ENCODE assay signal across 19 cellular contexts in the genomic region with DNA sequence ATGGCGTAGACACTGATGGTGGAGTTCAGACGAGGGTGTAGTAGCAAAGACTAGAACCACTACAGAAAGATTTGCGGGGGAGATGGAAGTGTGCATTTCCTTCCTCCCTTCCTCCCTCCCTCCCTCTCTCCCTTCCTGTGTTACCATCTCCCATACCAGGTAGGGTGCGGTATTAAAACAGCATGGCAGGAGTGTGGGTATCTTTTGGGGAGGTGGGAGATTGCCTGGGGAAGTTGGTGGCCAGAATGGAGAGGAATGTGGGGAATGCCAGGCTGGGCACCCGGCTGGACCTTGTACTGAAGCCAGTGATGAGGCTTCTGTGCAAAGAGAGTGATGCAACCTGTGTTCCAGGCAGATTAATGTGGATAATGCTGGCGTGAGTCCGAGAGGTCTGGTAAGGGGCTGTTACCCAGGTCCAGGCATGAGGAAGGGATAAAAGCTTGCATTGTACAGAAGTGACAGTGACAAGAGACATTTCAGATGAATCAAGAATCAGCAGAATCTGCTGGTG. TPM values are rescaled to one million over a fixed set of nuclear protein-coding genes. Genes with fewer than 3 reads are reported as not detected.
DNase-seq lines count a peak whose midpoint lies in the region; ATAC-seq, FAIRE-seq and TF ChIP-seq lines count a peak whose summit lies in the region.
"Had no signal": no experiment of that assay in that cellular context is flagged by ENCODE, and none has a peak within 500 bp of the region (broad histone marks: within the 10 kb centered on the region; RNA-seq: fewer than 3 reads in every experiment).

No MANE protein-coding gene starts in this region.

- H3K36me3 ChIP-seq in SK-N-SH (replicated peaks in 1 of 2; ENCODE audit: control insufficient read depth in 1 of 2, insufficient read depth in 2 of 2, low read length in 1 of 2) (no peaks in the 10 kb centered on the region), MG63 (no peaks in the 10 kb centered on the region), pancreas (no peaks in the 10 kb centered on the region)
- no peaks in the 10 kb centered on the region for H3K36me3 ChIP-seq in effector memory CD4-positive, alpha-beta T cell (ENCODE audit: control insufficient read depth, insufficient read depth, low read length)
- H3K36me3 ChIP-seq: adrenal gland, WERI-Rb-1 had no signal

- H3K9me3 ChIP-seq in SK-N-SH (no peaks in the 10 kb centered on the region), MG63 (no peaks in the 10 kb centered on the region), pancreas (no peaks in the 10 kb centered on the region)
- H3K9me3 ChIP-seq in effector memory CD4-positive, alpha-beta T cell (ENCODE audit: control insufficient read depth, low read length): no peaks in the 10 kb centered on the region
- H3K9me3 ChIP-seq: adrenal gland had no signal

- H3K9ac ChIP-seq in SK-N-SH: no peak overlapping the region

- intact Hi-C loops in pancreas (cut with DNase I): no loop called here
- intact Hi-C loops in posterior cingulate gyrus (cut with DNase I): no loop called here

- H3K79me2 ChIP-seq in SK-N-SH (ENCODE audit: insufficient read depth): no peaks in the 10 kb centered on the region

- TF ChIP-seq EP300 in SK-N-SH (IDR thresholded peaks at IDR 0.05; ENCODE audit: borderline replicate concordance in 1 of 2, low read depth in 1 of 2, low read length in 1 of 2): no peak

- no peak overlapping the region for H3K4me2 ChIP-seq in SK-N-SH

- H4K20me1 ChIP-seq in SK-N-SH (ENCODE audit: insufficient read depth): no peaks in the 10 kb centered on the region

- no peaks in the 10 kb centered on the region for H3K27me3 ChIP-seq in SK-N-SH (ENCODE audit: insufficient read depth)
- no peaks in the 10 kb centered on the region for H3K27me3 ChIP-seq in MG63
- no peaks in the 10 kb centered on the region for H3K27me3 ChIP-seq in effector memory CD4-positive, alpha-beta T cell (replicated peaks; ENCODE audit: control insufficient read depth, insufficient read depth, low read length, poor library complexity, severe bottlenecking)
- no peaks in the 10 kb centered on the region for H3K27me3 ChIP-seq in pancreas
- H3K27me3 ChIP-seq: adrenal gland had no signal

- H3K4me1 ChIP-seq in SK-N-SH (ENCODE audit: control insufficient read depth in 1 of 2, insufficient read depth in 2 of 2, low read depth in 1 of 2, low read length in 1 of 2): no peaks in the 10 kb centered on the region; a peak in 1 of 4 replicates
- H3K4me1 ChIP-seq in effector memory CD4-positive, alpha-beta T cell (ENCODE audit: control insufficient read depth, insufficient read depth, low read length, poor library complexity, severe bottlenecking): peaks cover 58% of the 10 kb centered on the region
- H3K4me1 ChIP-seq in pancreas: no peaks in the 10 kb centered on the region
- H3K4me1 ChIP-seq: adrenal gland had no signal

- H3K4me3 ChIP-seq in SK-N-SH (ENCODE audit: low read depth in 2 of 2, low read length in 1 of 2): no peak overlapping the region
- H3K4me3 ChIP-seq in MG63: no peak overlapping the region
- H3K4me3 ChIP-seq in effector memory CD4-positive, alpha-beta T cell (ENCODE audit: insufficient read depth, low read depth, low read length, poor library complexity, severe bottlenecking): peak overlapping the region; percentile 31
- H3K4me3 ChIP-seq in pancreas: no peak overlapping the region
- H3K4me3 ChIP-seq: adrenal gland had no signal

- no peak for TF ChIP-seq RAD21 in SK-N-SH (IDR thresholded peaks at IDR 0.05; ENCODE audit: low read length)

- H2AFZ ChIP-seq in SK-N-SH (ENCODE audit: low read depth): no peak overlapping the region

- H3K9me2 ChIP-seq in SK-N-SH: no peaks in the 10 kb centered on the region

- 65% methylated on average over 7 of the region's 7 CpGs for WGBS in SK-N-SH (ENCODE audit: low lambda C conversion rate)
- WGBS in pancreas, 2 donors: 61 to 71% methylated on average over 7 of the region's 7 CpGs

- H3K27ac ChIP-seq in SK-N-SH (ENCODE audit: low read depth in 2 of 2, low read length in 1 of 2) (no peak overlapping the region), pancreas (no peak overlapping the region)
- no peak overlapping the region for H3K27ac ChIP-seq in effector memory CD4-positive, alpha-beta T cell (ENCODE audit: insufficient read depth, low read length, poor library complexity, severe bottlenecking)
- H3K27ac ChIP-seq: adrenal gland, WERI-Rb-1 had no signal

- no peak for ATAC-seq in SK-N-SH treated with all-trans-retinoic acid at 6 μM for 48 hours
- ATAC-seq in pancreas: peak in 3 of 4 donors; percentile 50 to 72 (median 51)
- ATAC-seq: Right ventricle myocardium inferior had no signal

- CTCF ChIA-PET in SK-N-SH (lab: Yijun Ruan, JAX): interaction anchor here (1.4 kb wide), 1 partner anchor 201 kb away, joined by 3 read pairs; no protein-coding TSS in a partner anchor

- POLR2A ChIA-PET in SK-N-SH (lab: Yijun Ruan, JAX): no interaction called here

- DNase-seq in SK-N-SH (peak; percentile 9), MG63 (peak; percentile 10), pancreas (peak in 1 of 6 donors; percentile 35), NCI-H510A (lab: John Stamatoyannopoulos, UW) (no peak), NCI-H2029 (lab: John Stamatoyannopoulos, UW) (no peak), posterior cingulate gyrus (no peak)
- DNase-seq in effector memory CD4-positive, alpha-beta T cell: no peak
- DNase-seq: 8988T; adrenal gland; dermis blood vessel endothelial cell; kidney glomerular epithelial cell; MV-4-11; NCI-H510A treated with DMSO at 0.1 percent for 48 hours; stimulated activated CD4-positive, alpha-beta T cell treated with anti-CD3 and anti-CD28 coated beads, Interleukin-2, amount 100 ng/mL, for 48 hours; WERI-Rb-1 had no signal

- TF ChIP-seq CTCF in SK-N-SH (IDR thresholded peaks at IDR 0.05) (no peak), pancreas (IDR thresholded peaks at IDR 0.05) (no peak)

- no peak for FAIRE-seq in pancreas (lab: Jason Lieb, UNC)
- FAIRE-seq: frontal cortex, GM18507 had no signal

- H3F3A ChIP-seq in SK-N-SH (replicated peaks; ENCODE audit: insufficient read depth): no peaks in the 10 kb centered on the region

TF ChIP-seq in SK-N-SH, 30 proteins besides CTCF, POLR2A, EP300 and RAD21 (continues in another document):
- TF ChIP-seq CHD2 (IDR thresholded peaks at IDR 0.05; ENCODE audit: low read length, partially characterized antibody) (no peak), TEAD4 (IDR thresholded peaks at IDR 0.05; ENCODE audit: borderline replicate concordance, insufficient read depth) (no peak), NFIC (IDR thresholded peaks at IDR 0.05; ENCODE audit: borderline replicate concordance) (no peak), SMC3 (IDR thresholded peaks at IDR 0.05; ENCODE audit: low read depth, low read length) (no peak), MEF2A (IDR thresholded peaks at IDR 0.05; ENCODE audit: borderline replicate concordance, low read depth) (no peak), JUND (IDR thresholded peaks at IDR 0.05) (no peak)
- TF ChIP-seq, protein P1, sequence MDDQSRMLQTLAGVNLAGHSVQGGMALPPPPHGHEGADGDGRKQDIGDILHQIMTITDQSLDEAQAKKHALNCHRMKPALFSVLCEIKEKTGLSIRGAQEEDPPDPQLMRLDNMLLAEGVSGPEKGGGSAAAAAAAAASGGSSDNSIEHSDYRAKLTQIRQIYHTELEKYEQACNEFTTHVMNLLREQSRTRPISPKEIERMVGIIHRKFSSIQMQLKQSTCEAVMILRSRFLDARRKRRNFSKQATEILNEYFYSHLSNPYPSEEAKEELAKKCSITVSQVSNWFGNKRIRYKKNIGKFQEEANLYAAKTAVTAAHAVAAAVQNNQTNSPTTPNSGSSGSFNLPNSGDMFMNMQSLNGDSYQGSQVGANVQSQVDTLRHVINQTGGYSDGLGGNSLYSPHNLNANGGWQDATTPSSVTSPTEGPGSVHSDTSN (IDR thresholded peaks at IDR 0.05): no peak
- TF ChIP-seq, protein P2, sequence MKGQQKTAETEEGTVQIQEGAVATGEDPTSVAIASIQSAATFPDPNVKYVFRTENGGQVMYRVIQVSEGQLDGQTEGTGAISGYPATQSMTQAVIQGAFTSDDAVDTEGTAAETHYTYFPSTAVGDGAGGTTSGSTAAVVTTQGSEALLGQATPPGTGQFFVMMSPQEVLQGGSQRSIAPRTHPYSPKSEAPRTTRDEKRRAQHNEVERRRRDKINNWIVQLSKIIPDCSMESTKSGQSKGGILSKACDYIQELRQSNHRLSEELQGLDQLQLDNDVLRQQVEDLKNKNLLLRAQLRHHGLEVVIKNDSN (IDR thresholded peaks at IDR 0.05; ENCODE audit: borderline replicate concordance, low read depth): no peak

TF ChIP-seq in SK-N-SH treated with all-trans-retinoic acid at 6 μM for 48 hours, 23 proteins besides CTCF, POLR2A, EP300 and RAD21 (continues in another document):
- no peak for TF ChIP-seq ZFP3 (CRISPR knock-in tag; IDR thresholded peaks at IDR 0.05)
- TF ChIP-seq, protein P3, sequence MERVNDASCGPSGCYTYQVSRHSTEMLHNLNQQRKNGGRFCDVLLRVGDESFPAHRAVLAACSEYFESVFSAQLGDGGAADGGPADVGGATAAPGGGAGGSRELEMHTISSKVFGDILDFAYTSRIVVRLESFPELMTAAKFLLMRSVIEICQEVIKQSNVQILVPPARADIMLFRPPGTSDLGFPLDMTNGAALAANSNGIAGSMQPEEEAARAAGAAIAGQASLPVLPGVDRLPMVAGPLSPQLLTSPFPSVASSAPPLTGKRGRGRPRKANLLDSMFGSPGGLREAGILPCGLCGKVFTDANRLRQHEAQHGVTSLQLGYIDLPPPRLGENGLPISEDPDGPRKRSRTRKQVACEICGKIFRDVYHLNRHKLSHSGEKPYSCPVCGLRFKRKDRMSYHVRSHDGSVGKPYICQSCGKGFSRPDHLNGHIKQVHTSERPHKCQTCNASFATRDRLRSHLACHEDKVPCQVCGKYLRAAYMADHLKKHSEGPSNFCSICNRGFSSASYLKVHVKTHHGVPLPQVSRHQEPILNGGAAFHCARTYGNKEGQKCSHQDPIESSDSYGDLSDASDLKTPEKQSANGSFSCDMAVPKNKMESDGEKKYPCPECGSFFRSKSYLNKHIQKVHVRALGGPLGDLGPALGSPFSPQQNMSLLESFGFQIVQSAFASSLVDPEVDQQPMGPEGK (CRISPR knock-in tag; IDR thresholded peaks at IDR 0.05; ENCODE audit: borderline replicate concordance): no peak
- TF ChIP-seq ZC3H10 (CRISPR knock-in tag; IDR thresholded peaks at IDR 0.05): no peak
- no peak for TF ChIP-seq PPARA (CRISPR knock-in tag; IDR thresholded peaks at IDR 0.05; ENCODE audit: borderline replicate concordance)
- TF ChIP-seq BACH2 (CRISPR knock-in tag; IDR thresholded peaks at IDR 0.05; ENCODE audit: borderline replicate concordance): no peak

RNA-seq across cellular contexts. Expression of a gene that starts 30.3 kb away (rescaled TPM):
- polyA plus RNA-seq in SK-N-SH (2012; rRNA removed): 5.4 and 6.1 TPM in 2 replicates
- polyA plus RNA-seq in SK-N-SH (2012; cell fraction: cytosol; rRNA removed): 7.9 and 8.7 TPM in 2 replicates
- 3.9 and 6.1 TPM in 2 replicates for polyA plus RNA-seq in SK-N-SH (2012; cell fraction: nucleus; rRNA removed)
- total RNA-seq in MG63 (2014; rRNA removed; shearing (Covaris generic); ENCODE audit: low replicate concordance): 23.6 and 40.7 TPM in 2 replicates
- total RNA-seq in pancreas: 10 to 100 TPM; 19.6 to 30.5 (median 22.2) TPM
- polyA plus RNA-seq in pancreas: 10 to 100 TPM; 14.4 to 19.3 TPM

Comparison
In these comparisons a context has a peak if more than half of its experiments do, and no peak if none do; other contexts are left out.
1. DNase-seq: peak in SK-N-SH (single experiment) and MG63 (single experiment); none in effector memory CD4-positive, alpha-beta T cell (0 of 3), NCI-H510A (single experiment), NCI-H2029 (single experiment) and posterior cingulate gyrus (0 of 10).